ENCODE assay signal across 8 cellular contexts in the genomic region with DNA sequence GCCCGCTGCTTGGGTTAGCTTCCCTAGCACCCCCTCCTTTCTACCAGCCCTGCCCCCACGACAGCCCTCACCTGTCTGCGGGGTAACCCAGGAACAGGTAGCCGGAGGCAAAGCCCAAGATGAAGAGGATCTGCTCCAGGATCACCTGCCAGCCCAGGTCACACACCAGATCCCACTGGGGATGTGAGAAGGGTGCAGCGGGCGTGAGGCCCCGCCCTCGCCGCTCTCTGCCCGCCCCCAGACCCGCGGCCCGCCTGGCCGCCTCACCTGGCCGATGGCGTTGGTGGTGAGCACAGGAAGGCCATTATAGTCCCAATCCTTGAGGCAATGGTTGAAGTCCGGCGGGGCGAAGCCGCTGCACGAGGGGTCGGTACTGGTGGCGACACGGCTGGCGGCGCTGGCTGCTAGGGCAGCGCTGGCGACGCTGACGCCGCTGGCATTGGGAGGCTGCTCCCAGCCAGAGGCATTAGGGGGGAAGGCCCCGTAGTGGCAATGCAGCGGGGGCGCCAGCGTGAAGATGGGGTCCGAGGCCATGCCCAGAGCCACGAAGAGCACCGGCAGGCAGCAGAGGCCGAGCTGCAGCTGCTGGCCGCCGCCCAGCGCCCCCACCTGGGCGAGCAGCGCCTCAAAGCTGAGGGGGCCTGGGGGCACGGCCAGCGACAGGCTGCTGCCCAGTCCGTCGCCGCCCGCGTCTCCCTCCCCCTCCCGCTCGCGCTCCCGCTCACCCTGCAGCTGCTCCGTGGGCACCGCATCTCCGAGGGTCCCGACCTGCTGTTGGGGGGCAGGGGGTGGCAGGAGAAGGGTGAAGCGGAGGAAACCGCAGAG. TPM values are rescaled to one million over a fixed set of nuclear protein-coding genes. Genes with fewer than 3 reads are reported as not detected.
DNase-seq lines count a peak whose midpoint lies in the region; ATAC-seq and TF ChIP-seq lines count a peak whose summit lies in the region.

No MANE protein-coding gene starts in this region.

- H3K4me1 ChIP-seq in breast epithelium (no peaks in the 10 kb centered on the region), subcutaneous abdominal adipose tissue (ENCODE audit: control insufficient read depth in 5 of 5, insufficient read depth in 5 of 5, low read length in 5 of 5) (peaks cover 2 to 18% (median 17%) of the 10 kb centered on the region in 5 donors)

- no peaks in the 10 kb centered on the region for H3K4me1 Mint-ChIP-seq in MCF 10A (ENCODE audit: insufficient read depth, unreplicated experiment)

- CTCF ChIA-PET in MCF 10A (lab: Yijun Ruan, JAX) = interaction anchor here (0.7 kb wide), 1 partner anchor 28 kb away, joined by 3 read pairs; no protein-coding TSS in a partner anchor

- peak; percentile 22 for ATAC-seq in left colon

- no peaks in the 10 kb centered on the region for H3K36me3 ChIP-seq in breast epithelium
- H3K36me3 ChIP-seq in subcutaneous abdominal adipose tissue (ENCODE audit: control insufficient read depth in 5 of 5, insufficient read depth in 5 of 5, low read length in 5 of 5) = peaks cover 0 to 2% (median 0%) of the 10 kb centered on the region in 5 donors

- H3K27ac ChIP-seq in breast epithelium = peak overlapping the region; percentile 48 to 75
- no peak overlapping the region for H3K27ac ChIP-seq in subcutaneous abdominal adipose tissue (ENCODE audit: low read depth, low read length)

- H3K9me3 Mint-ChIP-seq in MCF 10A (ENCODE audit: unreplicated experiment) = peaks cover 7% of the 10 kb centered on the region

- H3K9me3 ChIP-seq in breast epithelium (no peaks in the 10 kb centered on the region), subcutaneous abdominal adipose tissue (ENCODE audit: control insufficient read depth in 5 of 5, low read length in 5 of 5) (no peaks in the 10 kb centered on the region)

- TF ChIP-seq POLR2A in breast epithelium (IDR thresholded peaks at IDR 0.05) = no peak

- H3K27me3 Mint-ChIP-seq in MCF 10A (ENCODE audit: insufficient read depth, unreplicated experiment) = peaks cover 71% of the 10 kb centered on the region

- no peaks in the 10 kb centered on the region for H3K36me3 Mint-ChIP-seq in MCF 10A (ENCODE audit: insufficient read depth, unreplicated experiment)

- no peak overlapping the region for H3K4me3 Mint-ChIP-seq in MCF 10A (ENCODE audit: unreplicated experiment)

- H3K27ac Mint-ChIP-seq in MCF 10A (ENCODE audit: low read depth, unreplicated experiment) = no peak overlapping the region

- H3K4me3 ChIP-seq in breast epithelium (peak overlapping the region; percentile 50 to 89 (median 78)), cardiac fibroblast (replicated peaks in 1 of 2; ENCODE audit: low read depth in 2 of 2, low read length in 2 of 2) (peak overlapping the region; percentile 66 to 67), subcutaneous abdominal adipose tissue (ENCODE audit: low read depth in 1 of 5, low read length in 5 of 5) (peak overlapping the region in 4 of 5 donors; percentile 58 to 68 (median 64))

- no peaks in the 10 kb centered on the region for H3K27me3 ChIP-seq in breast epithelium
- peaks cover 2 to 22% (median 10%) of the 10 kb centered on the region in 5 donors for H3K27me3 ChIP-seq in subcutaneous abdominal adipose tissue (ENCODE audit: control insufficient read depth in 5 of 5, insufficient read depth in 4 of 5, low read length in 5 of 5)

- BruUV-seq in MCF 10A (replicated peaks; lab: Mats Ljungman, UMichigan) = no TSS peak

- H3K9ac ChIP-seq in subcutaneous abdominal adipose tissue (ENCODE audit: low read length in 5 of 5) = peak overlapping the region in 2 of 5 donors; percentile 23 to 45

- no peak for DNase-seq in breast epithelium (ENCODE audit: low spot score in 2 of 2)
- no peak for DNase-seq in MCF 10A (ENCODE audit: unreplicated experiment)
- DNase-seq in cardiac fibroblast (ENCODE audit: low read depth in 2 of 2) = no peak
- no peak for DNase-seq in left colon
- no peak for DNase-seq in activated CD4-positive, CD25-positive, alpha-beta regulatory T cell (lab: John Stamatoyannopoulos, UW)
- no peak for DNase-seq in DMS 273 (lab: John Stamatoyannopoulos, UW; ENCODE audit: unreplicated experiment)
- DNase-seq in stimulated activated naive CD4-positive, alpha-beta T cell treated with Interleukin-2 at 50 U/mL for 16 hours (lab: John Stamatoyannopoulos, UW) = no peak

- POLR2A ChIA-PET in MCF 10A (lab: Yijun Ruan, JAX) = no interaction called here

- intact Hi-C loops in breast epithelium (cut with DNase I; ENCODE audit: low total_unique reads) = no loop called here
- intact Hi-C loops in MCF 10A (cut with micrococcal nuclease) = no loop called here
- intact Hi-C loops in left colon (cut with DNase I, micrococcal nuclease) = no loop called here

- TF ChIP-seq CTCF in breast epithelium (IDR thresholded peaks at IDR 0.05) = no peak
- TF ChIP-seq CTCF in MCF 10A (IDR thresholded peaks at IDR 0.05; ENCODE audit: unreplicated experiment) = no peak
- TF ChIP-seq CTCF in cardiac fibroblast (IDR thresholded peaks at IDR 0.05; ENCODE audit: low read depth, low read length) = no peak

RNA-seq across cellular contexts. Expression of a gene that starts 0.8 kb away (rescaled TPM):
- total RNA-seq in breast epithelium (10 to 100 TPM in 2 of 3 donors, 1 to 10 TPM in 1; 6.4 to 53.7 (median 52.1) TPM), MCF 10A (2022) (not detected in 2 replicates), left colon (1 to 10 TPM; 2.7 to 8.0 TPM)

RNA-seq across cellular contexts. Expression of a gene that starts 13.1 kb away (rescaled TPM):
- total RNA-seq in breast epithelium (10 to 100 TPM; 15.7 to 24.6 (median 18.0) TPM), MCF 10A (2022) (not detected in 2 replicates), left colon (1 to 10 TPM; 1.1 to 3.1 TPM)

RNA-seq across cellular contexts. Expression of a gene that starts 20.7 kb away (rescaled TPM):
- not detected for total RNA-seq in breast epithelium
- total RNA-seq in MCF 10A (2022) = not detected in 2 replicates
- not detected for total RNA-seq in left colon

RNA-seq across cellular contexts. Expression of a gene that starts 25.0 kb away (rescaled TPM):
- total RNA-seq in breast epithelium = under 1 TPM in 2 of 3 donors, not detected in 1; 0.64 to 0.88 TPM
- not detected in 2 replicates for total RNA-seq in MCF 10A (2022)
- total RNA-seq in left colon = 1 to 10 TPM in 1 of 2 donors, not detected in 1; 1.6 TPM

RNA-seq across cellular contexts. Expression of a gene that starts 30.6 kb away (rescaled TPM):
- total RNA-seq in breast epithelium (10 to 100 TPM; 45.9 to 87.2 (median 74.1) TPM), MCF 10A (2022) (153 and 167 TPM in 2 replicates), left colon (100 to 1,000 TPM; 131 to 158 TPM)

Comparison
In these comparisons a context has a peak if more than half of its experiments do, and no peak if none do; other contexts are left out.
1. RNA of a gene that starts 13.1 kb away (total RNA-seq): 15.7 to 24.6 TPM in breast epithelium; 1.1 to 3.1 TPM in left colon and not detected in MCF 10A; every median in the first group is over 4 times any median in the second.
2. Peak in every context shown above with its lines, with median percentiles within 50 percentile points of each other: H3K4me3 ChIP-seq.